ENCODE assay signal across 8 cellular contexts in the genomic region with DNA sequence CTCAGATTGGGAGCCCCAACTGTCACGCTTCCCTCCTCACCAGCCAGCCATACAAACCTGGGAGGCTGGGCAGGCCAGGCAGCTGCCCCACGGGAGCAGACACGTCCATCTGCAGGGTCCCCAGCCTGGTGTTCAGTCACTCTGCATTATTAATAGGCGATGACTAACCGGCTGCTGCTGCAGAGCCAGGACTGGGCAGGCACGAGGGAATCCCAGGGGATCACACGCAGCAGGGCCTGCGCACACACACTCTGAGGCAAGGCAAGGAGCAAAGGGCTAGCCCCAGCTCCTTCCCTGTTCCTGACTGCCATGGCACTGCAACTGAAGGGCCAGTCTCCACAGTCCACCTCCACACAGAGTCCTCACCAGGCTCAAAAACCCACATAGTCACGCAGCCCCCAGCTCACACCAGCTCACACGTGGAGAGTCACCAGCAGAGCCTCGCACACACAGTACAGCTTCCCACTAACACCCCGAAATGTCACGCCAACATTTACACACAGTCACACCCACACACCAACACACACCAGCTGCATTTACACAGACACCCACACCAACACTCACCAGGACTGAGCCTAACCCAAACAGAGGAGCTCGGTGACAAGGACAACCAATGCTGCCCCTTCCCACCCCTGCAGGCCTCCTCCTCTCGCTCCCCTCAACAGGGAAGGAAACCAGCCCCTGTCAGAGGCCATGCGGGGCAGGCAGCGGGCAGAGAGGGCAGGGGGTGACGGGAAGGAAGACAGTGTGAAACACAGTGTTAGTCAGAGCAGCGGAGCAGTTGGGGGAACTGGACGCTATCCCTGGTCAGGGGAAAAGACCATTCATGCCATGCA. TPM values are rescaled to one million over a fixed set of nuclear protein-coding genes. Genes with fewer than 3 reads are reported as not detected.
DNase-seq lines count a peak whose midpoint lies in the region; TF ChIP-seq lines count a peak whose summit lies in the region.

No MANE protein-coding gene starts in this region.

- peaks cover 42% of the 10 kb centered on the region for H3K4me1 Mint-ChIP-seq in nephron progenitor cell

- H3K9me3 Mint-ChIP-seq in nephron progenitor cell, result peaks cover 3% of the 10 kb centered on the region

- H3K4me3 ChIP-seq in dorsolateral prefrontal cortex, result peak overlapping the region in 1 of 59 donors; percentile 9

- H3K36me3 Mint-ChIP-seq in nephron progenitor cell (ENCODE audit: low read depth), result no peaks in the 10 kb centered on the region

- no peak overlapping the region for H3K27ac Mint-ChIP-seq in nephron progenitor cell

- H3K27me3 ChIP-seq in dorsolateral prefrontal cortex, result no peaks in the 10 kb centered on the region

- H3K27me3 Mint-ChIP-seq in nephron progenitor cell (ENCODE audit: low read depth, poor library complexity), result peaks cover 80% of the 10 kb centered on the region

- no peak overlapping the region for H3K4me3 Mint-ChIP-seq in nephron progenitor cell

- DNase-seq in D341Med (ENCODE audit: low spot score) (peak; percentile 63), NCI-H2107 (lab: John Stamatoyannopoulos, UW) (peak; percentile 42), dorsolateral prefrontal cortex (peak in 9 of 10 donors; percentile 50 to 89 (median 81)), nephron progenitor cell (peak; percentile 27), GM10266 (ENCODE audit: extremely low spot score) (no peak), SIG-M5 treated with dmso at 0.1 percent for 504 hours (lab: John Stamatoyannopoulos, UW; ENCODE audit: unreplicated experiment) (no peak), GM19238 (ENCODE audit: insufficient read length, low spot score) (no peak)
- no peak for DNase-seq in activated CD4-positive, alpha-beta T cell treated with anti-CD3 and anti-CD28 coated beads, Interleukin-2, amount 50 U/mL, for 4 hours

- H3K27ac ChIP-seq in dorsolateral prefrontal cortex, result peak overlapping the region in 55 of 59 donors; percentile 1 to 83 (median 66)

- TF ChIP-seq CTCF in dorsolateral prefrontal cortex (IDR thresholded peaks at IDR 0.05 in 54 of 56, conservative IDR thresholded peaks at IDR 0.05 in 2 of 56; ENCODE audit: low read depth in 1 of 56, partially characterized antibody in 56 of 56) (peak in 4 of 56 donors; percentile 8 to 43 (median 13)), nephron progenitor cell (IDR thresholded peaks at IDR 0.05) (no peak), GM10266 (IDR thresholded peaks at IDR 0.05; ENCODE audit: control insufficient read depth, insufficient read depth, low read depth, missing control alignments) (no peak)

- intact Hi-C loops in dorsolateral prefrontal cortex (cut with DNase I), result no loop called here

RNA-seq across cellular contexts. Expression of a gene that starts 47.4 kb away (rescaled TPM):
- 100 to 1,000 TPM; 116 to 339 (median 247) TPM for total RNA-seq in dorsolateral prefrontal cortex

Comparison
In these comparisons a context has a peak if more than half of its experiments do, and no peak if none do; other contexts are left out.
1. DNase-seq: peak in D341Med (single experiment), NCI-H2107 (single experiment), dorsolateral prefrontal cortex (9 of 10) and nephron progenitor cell (single experiment); none in GM10266 (single experiment), activated CD4-positive, alpha-beta T cell treated with anti-CD3 and anti-CD28 coated beads, Interleukin-2, amount 50 U/mL, for 4 hours (0 of 2), SIG-M5 treated with dmso at 0.1 percent for 504 hours (single experiment) and GM19238 (single experiment).